ENCODE assay signal across 9 cellular contexts in the genomic region with DNA sequence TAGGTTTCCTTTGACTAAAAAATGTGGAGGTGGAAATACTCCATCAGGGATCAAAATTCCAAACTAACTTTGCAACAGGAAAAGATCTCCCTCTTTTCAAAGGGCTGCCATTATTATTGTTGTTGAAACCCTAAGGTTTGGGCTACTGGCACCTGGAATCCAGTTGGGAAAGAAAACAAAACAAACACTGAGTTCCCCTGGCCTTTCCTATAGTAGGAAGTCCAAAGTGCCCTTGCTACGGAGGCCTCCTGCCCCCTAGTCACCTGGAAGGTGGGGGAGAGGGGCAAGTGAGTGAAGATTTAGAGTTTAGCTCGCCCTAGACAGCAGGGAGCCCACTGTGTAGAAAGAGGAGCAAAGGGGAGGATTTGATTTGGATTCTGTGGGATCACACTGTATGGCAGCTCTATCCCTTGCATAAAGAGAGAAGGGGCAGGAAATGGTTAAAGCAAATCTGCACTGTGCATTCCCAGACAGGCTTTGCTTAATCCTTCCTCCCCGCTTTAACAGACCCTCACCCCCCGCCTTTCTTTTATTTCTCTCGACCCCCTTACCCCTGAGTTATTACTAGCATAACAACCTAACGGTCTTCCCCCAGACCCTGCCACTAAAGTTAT. TPM values are rescaled to one million over a fixed set of nuclear protein-coding genes. Genes with fewer than 3 reads are reported as not detected.
DNase-seq lines count a peak whose midpoint lies in the region; ATAC-seq and TF ChIP-seq lines count a peak whose summit lies in the region.
"Had no signal": no experiment of that assay in that cellular context is flagged by ENCODE, and none has a peak within 500 bp of the region (broad histone marks: within the 10 kb centered on the region; RNA-seq: fewer than 3 reads in every experiment).

No MANE protein-coding gene starts in this region.

- H2BK120ac ChIP-seq in trophoblast cell (ENCODE audit: insufficient read depth, low read length, poor library complexity), result no peak overlapping the region

- no peak overlapping the region for H4K12ac ChIP-seq in trophoblast cell (ENCODE audit: low read depth, low read length)

- H3K9me3 ChIP-seq in DND-41 (ENCODE audit: insufficient read depth, low read length, severe bottlenecking) (peaks cover 9% of the 10 kb centered on the region), OCI-LY3 (ENCODE audit: insufficient read depth, low read length) (no peaks in the 10 kb centered on the region), trophoblast cell (ENCODE audit: insufficient read depth, low read depth, low read length) (no peaks in the 10 kb centered on the region)

- no peak overlapping the region for H3K14ac ChIP-seq in trophoblast cell (ENCODE audit: low read length)

- DNase-seq in DND-41 (no peak), epithelial cell of proximal tubule (ENCODE audit: low read depth) (no peak), trophoblast cell (no peak), GOT3 (lab: John Stamatoyannopoulos, UW) (no peak), NCI-H526 (lab: John Stamatoyannopoulos, UW) (no peak), SKM-1 (lab: John Stamatoyannopoulos, UW; ENCODE audit: unreplicated experiment) (no peak), T1000 (lab: John Stamatoyannopoulos, UW) (no peak)

- no peak for TF ChIP-seq CTCF in DND-41 (IDR thresholded peaks at IDR 0.05; ENCODE audit: borderline replicate concordance, extremely low read depth, low read length, poor library complexity, severe bottlenecking)
- TF ChIP-seq CTCF in OCI-LY3 (IDR thresholded peaks at IDR 0.05; ENCODE audit: low read depth, low read length), result no peak
- no peak for TF ChIP-seq CTCF in epithelial cell of proximal tubule (conservative IDR thresholded peaks at IDR 0.05; ENCODE audit: low read depth, low read length)

- WGBS in trophoblast cell (ENCODE audit: extremely low coverage, insufficient coverage, insufficient read length), result no CpG with 5 or more reads among the region's 6 CpGs

- no peak overlapping the region for H2BK5ac ChIP-seq in trophoblast cell (ENCODE audit: low read depth, low read length, poor library complexity)

- H3K4me3 ChIP-seq in DND-41 (ENCODE audit: low read depth in 1 of 2, low read length in 2 of 2), result no peak overlapping the region
- no peak overlapping the region for H3K4me3 ChIP-seq in OCI-LY3 (ENCODE audit: low read length)
- peak overlapping the region; percentile 94 for H3K4me3 ChIP-seq in epithelial cell of proximal tubule (ENCODE audit: low read depth, low read length)
- H3K4me3 ChIP-seq in trophoblast cell (ENCODE audit: low read depth, low read length), result no peak overlapping the region

- H3K23ac ChIP-seq in trophoblast cell (ENCODE audit: low read length), result no peak overlapping the region

- H3K4me2 ChIP-seq in DND-41 (ENCODE audit: insufficient read depth, low read length) (no peak overlapping the region), OCI-LY3 (ENCODE audit: low read length) (no peak overlapping the region), trophoblast cell (ENCODE audit: low read length) (peak overlapping the region; percentile 96)

- H4K8ac ChIP-seq in trophoblast cell (ENCODE audit: low read depth, low read length), result no peak overlapping the region

- H3K27ac ChIP-seq in DND-41 (ENCODE audit: low read length) (no peak overlapping the region), OCI-LY3 (ENCODE audit: low read length) (no peak overlapping the region), trophoblast cell (ENCODE audit: low read depth, low read length) (no peak overlapping the region)

- H2BK12ac ChIP-seq in trophoblast cell (ENCODE audit: low read length), result no peak overlapping the region

- H3K4ac ChIP-seq in trophoblast cell (ENCODE audit: low read depth, low read length), result no peak overlapping the region

- H3K27me3 ChIP-seq in DND-41 (ENCODE audit: insufficient read depth, low read length, poor library complexity) (no peaks in the 10 kb centered on the region), OCI-LY3 (ENCODE audit: low read depth, low read length) (no peaks in the 10 kb centered on the region), trophoblast cell (ENCODE audit: insufficient read depth, low read length) (peaks cover 13% of the 10 kb centered on the region)

- no peaks in the 10 kb centered on the region for H4K20me1 ChIP-seq in DND-41 (ENCODE audit: insufficient read depth, low read length)
- no peaks in the 10 kb centered on the region for H4K20me1 ChIP-seq in OCI-LY3 (ENCODE audit: insufficient read depth, low read length)

- H3K79me2 ChIP-seq in DND-41 (ENCODE audit: insufficient read depth, low read length), result no peaks in the 10 kb centered on the region
- H3K79me2 ChIP-seq in OCI-LY3 (ENCODE audit: low read length), result no peaks in the 10 kb centered on the region
- no peaks in the 10 kb centered on the region for H3K79me2 ChIP-seq in trophoblast cell (ENCODE audit: control insufficient read depth, insufficient read depth, low read length, poor library complexity)

- no peak overlapping the region for H4K91ac ChIP-seq in trophoblast cell (ENCODE audit: low read depth, low read length)

- H3K79me1 ChIP-seq in trophoblast cell (ENCODE audit: low read length), result no peaks in the 10 kb centered on the region

- ATAC-seq in DND-41 (ENCODE audit: insufficient read depth, low read depth), result 0 out of 3 replicates have a peak, but pooled peaks have one; percentile 14

- H2AFZ ChIP-seq in DND-41 (ENCODE audit: low read depth, low read length), result no peak overlapping the region; the same call in 1 of the 2 replicates
- H2AFZ ChIP-seq in OCI-LY3 (ENCODE audit: low read depth, low read length), result 0 out of 2 replicates have a peak overlapping the region, but pooled peaks have one; percentile 39
- H2AFZ ChIP-seq in trophoblast cell (ENCODE audit: insufficient read depth, low read length, poor library complexity), result no peak overlapping the region

- H3K9ac ChIP-seq in DND-41 (ENCODE audit: low read depth, low read length) (no peak overlapping the region), OCI-LY3 (ENCODE audit: low read length) (no peak overlapping the region), trophoblast cell (ENCODE audit: low read length) (no peak overlapping the region)

- H3K4me1 ChIP-seq in DND-41 (ENCODE audit: insufficient read depth, low read length) (no peaks in the 10 kb centered on the region), OCI-LY3 (ENCODE audit: low read length) (no peaks in the 10 kb centered on the region), trophoblast cell (ENCODE audit: control insufficient read depth in 1 of 2, insufficient read depth in 2 of 2, low read length in 2 of 2) (peaks cover 7 to 14% of the 10 kb centered on the region in 2 experiments)

- H3K36me3 ChIP-seq in DND-41 (ENCODE audit: insufficient read depth, low read length) (no peaks in the 10 kb centered on the region), OCI-LY3 (replicated peaks; ENCODE audit: low read depth, low read length) (no peaks in the 10 kb centered on the region), trophoblast cell (ENCODE audit: control insufficient read depth in 1 of 2, insufficient read depth in 2 of 2, low read length in 2 of 2) (no peaks in the 10 kb centered on the region)

- H3K18ac ChIP-seq in trophoblast cell (ENCODE audit: low read length), result no peak overlapping the region

- no peak overlapping the region for H2AK5ac ChIP-seq in trophoblast cell (ENCODE audit: low read length)

RNA-seq across cellular contexts. Expression of a gene that starts 0.7 kb away (rescaled TPM):
- 0.58 and 1.4 TPM in 2 replicates for total RNA-seq in epithelial cell of proximal tubule
- polyA plus RNA-seq in trophoblast cell (2013), result 0.16 and 0.25 TPM in 2 replicates
- total RNA-seq: T-helper 1 cell treated with Interleukin-12 subunit alpha and Interleukin-12 subunit beta and Interleukin-4 antibody, amounts not matched to agents 30 ng/mL and 1 ng/mL, for 36 hours had no signal
